ENCODE assay signal across 8 cellular contexts in the genomic region with DNA sequence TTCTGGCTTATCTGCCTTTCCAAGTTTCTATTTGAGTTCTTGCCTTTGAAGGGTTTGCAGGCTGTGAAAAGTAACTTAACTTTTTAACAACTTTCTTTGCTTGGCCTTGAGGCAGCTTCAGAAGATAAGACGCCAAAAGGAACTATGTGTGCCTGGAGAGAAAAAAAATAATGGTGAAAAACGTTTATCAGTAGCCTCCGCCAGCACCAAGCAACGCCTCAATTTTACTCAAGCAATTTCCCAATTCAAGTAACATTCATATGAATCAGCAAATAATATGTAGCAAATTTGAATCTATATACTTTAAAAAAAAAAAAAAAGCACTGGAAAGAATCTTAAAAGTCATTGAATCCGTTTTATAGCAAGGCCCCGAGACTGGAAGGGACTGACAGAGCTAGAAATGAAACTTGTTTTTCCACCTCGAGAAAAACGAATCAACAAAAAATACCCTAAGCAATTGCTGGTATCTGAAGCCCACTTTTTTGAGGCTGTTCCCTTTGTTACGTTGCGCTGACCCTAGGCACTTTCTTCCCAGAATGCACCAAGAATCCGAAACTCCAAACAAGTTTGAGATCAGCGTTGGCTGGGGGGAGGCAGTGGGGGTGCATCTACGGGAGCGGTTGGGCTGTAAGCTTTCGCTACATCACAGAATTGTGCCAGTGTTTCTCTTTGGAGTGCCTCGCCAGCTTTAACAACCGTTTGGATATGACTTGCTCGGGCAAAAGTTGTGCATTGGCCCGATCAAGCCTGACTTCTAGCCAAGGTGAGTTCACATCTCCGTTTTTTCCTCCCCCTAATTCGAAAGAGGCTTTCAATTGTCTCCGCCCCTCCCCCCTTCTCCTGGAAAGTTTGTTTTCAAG. TPM values are rescaled to one million over a fixed set of nuclear protein-coding genes. Genes with fewer than 3 reads are reported as not detected.
DNase-seq lines count a peak whose midpoint lies in the region; ATAC-seq and TF ChIP-seq lines count a peak whose summit lies in the region.

No MANE protein-coding gene starts in this region.

- no peaks in the 10 kb centered on the region for H3K27me3 ChIP-seq in HL-60 (ENCODE audit: insufficient read depth, poor library complexity, severe bottlenecking)

- H3K27me3 Mint-ChIP-seq in activated T-cell treated with anti-CD3 and anti-CD28 coated beads, Interleukin-2, amount 50 U/mL, for 72 hours (ENCODE audit: low read depth) = no peaks in the 10 kb centered on the region
- H3K27me3 Mint-ChIP-seq in progenitor cell of endocrine pancreas = no peaks in the 10 kb centered on the region

- H3K4me3 ChIP-seq in HL-60 (replicated peaks; ENCODE audit: insufficient read depth, low read length) = peak overlapping the region; percentile 55

- peak overlapping the region; percentile 95 for H3K27ac ChIP-seq in HL-60 (replicated peaks)

- no peak for ATAC-seq in activated T-cell treated with anti-CD3 and anti-CD28 coated beads, Interleukin-2, amount 50 U/mL, for 72 hours (replicated peaks in 1 of 2)
- ATAC-seq in HG02981 (IDR thresholded peaks at IDR 0.05; ENCODE audit: unreplicated experiment) = no peak
- ATAC-seq in HG02970 (IDR thresholded peaks at IDR 0.05; ENCODE audit: low FRiP score, unreplicated experiment) = no peak

- peak; percentile 34 to 39 for DNase-seq in AML-193 (lab: John Stamatoyannopoulos, UW)
- peak; percentile 71 for DNase-seq in HL-60 (ENCODE audit: low read depth in 1 of 2, low spot score in 1 of 2)
- DNase-seq in activated T-cell treated with anti-CD3 and anti-CD28 coated beads, Interleukin-2, amount 50 U/mL, for 72 hours = peak; percentile 38 to 52
- DNase-seq in fibroblast of the conjunctiva (ENCODE audit: low read depth) = peak; percentile 63
- peak; percentile 37 for DNase-seq in progenitor cell of endocrine pancreas (ENCODE audit: low spot score, unreplicated experiment)
- no peak for DNase-seq in activated effector memory CD4-positive, alpha-beta T cell treated with anti-CD3 and anti-CD28 coated beads, Interleukin-2, amount 50 U/mL, for 16 hours

- no peaks in the 10 kb centered on the region for H3K9me3 Mint-ChIP-seq in activated T-cell treated with anti-CD3 and anti-CD28 coated beads, Interleukin-2, amount 50 U/mL, for 72 hours
- H3K9me3 Mint-ChIP-seq in progenitor cell of endocrine pancreas (ENCODE audit: low read depth) = no peaks in the 10 kb centered on the region

- H3K36me3 Mint-ChIP-seq in activated T-cell treated with anti-CD3 and anti-CD28 coated beads, Interleukin-2, amount 50 U/mL, for 72 hours (ENCODE audit: insufficient read depth in 2 of 2) = peaks cover 4 to 6% of the 10 kb centered on the region in 2 donors
- H3K36me3 Mint-ChIP-seq in progenitor cell of endocrine pancreas (ENCODE audit: insufficient read depth) = no peaks in the 10 kb centered on the region

- TF ChIP-seq CTCF in HL-60 (IDR thresholded peaks at IDR 0.05; ENCODE audit: insufficient read depth, low read length) (no peak), progenitor cell of endocrine pancreas (IDR thresholded peaks at IDR 0.05; ENCODE audit: unreplicated experiment) (no peak)

- peak overlapping the region; percentile 95 to 100 for H3K4me3 Mint-ChIP-seq in activated T-cell treated with anti-CD3 and anti-CD28 coated beads, Interleukin-2, amount 50 U/mL, for 72 hours
- H3K4me3 Mint-ChIP-seq in progenitor cell of endocrine pancreas (ENCODE audit: low read depth) = peak overlapping the region; percentile 96

- peaks cover 28% of the 10 kb centered on the region for H3K4me1 Mint-ChIP-seq in activated T-cell treated with anti-CD3 and anti-CD28 coated beads, Interleukin-2, amount 50 U/mL, for 72 hours (ENCODE audit: low read depth)
- H3K4me1 Mint-ChIP-seq in progenitor cell of endocrine pancreas (ENCODE audit: low read depth) = peaks cover 30% of the 10 kb centered on the region

- peak overlapping the region; percentile 100 for H3K27ac Mint-ChIP-seq in activated T-cell treated with anti-CD3 and anti-CD28 coated beads, Interleukin-2, amount 50 U/mL, for 72 hours
- H3K27ac Mint-ChIP-seq in progenitor cell of endocrine pancreas = peak overlapping the region; percentile 100

RNA-seq across cellular contexts. Expression of gene TGIF1, which starts 2.7 kb away (rescaled TPM):
- total RNA-seq in activated T-cell treated with anti-CD3 and anti-CD28 coated beads, Interleukin-2, amount 50 U/mL, for 72 hours = 10 to 100 TPM; 60.0 to 70.0 TPM
- total RNA-seq in progenitor cell of endocrine pancreas = 111 and 112 TPM in 2 replicates
